In the genomic region with DNA sequence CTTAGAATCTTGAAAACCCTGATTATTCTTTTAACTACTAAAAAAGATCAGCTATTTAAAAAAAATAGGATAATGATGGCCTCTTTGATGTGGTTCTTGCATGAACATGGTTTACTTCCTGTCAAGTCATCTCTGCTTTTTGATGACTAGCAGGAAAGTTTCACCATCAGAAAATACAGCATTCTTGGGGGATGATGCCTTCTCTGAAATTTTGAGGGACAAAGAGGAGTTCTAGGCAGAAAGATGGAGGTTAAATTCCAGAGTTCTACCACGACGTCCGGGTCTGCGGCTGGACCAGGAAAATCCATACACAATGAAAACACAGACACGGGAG, we compare ENCODE assay signal across 13 cellular contexts.
DNase-seq lines count a peak whose midpoint lies in the region; ATAC-seq and TF ChIP-seq lines count a peak whose summit lies in the region.
"Had no signal": no experiment of that assay in that cellular context is flagged by ENCODE, and none has a peak within 500 bp of the region (broad histone marks: within the 10 kb centered on the region; RNA-seq: fewer than 3 reads in every experiment).

No MANE protein-coding gene starts in this region.

- CTCF ChIA-PET in HEK293T (lab: Yijun Ruan, JAX) = no interaction called here

- peaks cover 11% of the 10 kb centered on the region for H3K9me3 Mint-ChIP-seq in T-helper 2 cell treated with Interferon-gamma antibody and Interleukin-4, amounts not matched to agents 5 μg/mL and 100 μg/mL, for 36 hours
- H3K9me3 Mint-ChIP-seq: GM23338 had no signal

- no peak for TF ChIP-seq CTCF in epithelial cell of esophagus (IDR thresholded peaks at IDR 0.05; ENCODE audit: insufficient read depth, low read depth, low read length, missing control alignments)

- peak overlapping the region; percentile 61 for H3K4me3 Mint-ChIP-seq in T-helper 2 cell treated with Interferon-gamma antibody and Interleukin-4, amounts not matched to agents 5 μg/mL and 100 μg/mL, for 36 hours
- H3K4me3 Mint-ChIP-seq: GM23338, neural progenitor cell had no signal

- H3K27ac Mint-ChIP-seq in T-helper 2 cell treated with Interferon-gamma antibody and Interleukin-4, amounts not matched to agents 5 μg/mL and 100 μg/mL, for 36 hours = peak overlapping the region; percentile 79
- H3K27ac Mint-ChIP-seq: GM23338, neural progenitor cell had no signal

- H3K27me3 Mint-ChIP-seq in T-helper 2 cell treated with Interferon-gamma antibody and Interleukin-4, amounts not matched to agents 5 μg/mL and 100 μg/mL, for 36 hours (ENCODE audit: low read depth) = peaks cover 6% of the 10 kb centered on the region

- peaks cover 22% of the 10 kb centered on the region for H3K4me1 Mint-ChIP-seq in T-helper 2 cell treated with Interferon-gamma antibody and Interleukin-4, amounts not matched to agents 5 μg/mL and 100 μg/mL, for 36 hours (ENCODE audit: low read depth)

- no peak for ATAC-seq in HG02571 (IDR thresholded peaks at IDR 0.05; ENCODE audit: unreplicated experiment)
- ATAC-seq: GM23338 had no signal

- peak; percentile 21 for DNase-seq in A172 (ENCODE audit: low spot score)
- DNase-seq in COLO829 (ENCODE audit: low spot score) = peak; percentile 57
- no peak for DNase-seq in T-helper 2 cell treated with Interferon-gamma antibody and Interleukin-4, amounts not matched to agents 5 μg/mL and 100 μg/mL, for 36 hours (ENCODE audit: low spot score)
- DNase-seq in epithelial cell of esophagus (ENCODE audit: low read depth) = peak; percentile 35
- no peak for DNase-seq in HEK293T (ENCODE audit: extremely low spot score)
- DNase-seq in cardiac septum (ENCODE audit: low spot score) = no peak
- no peak for DNase-seq in NCI-H2081 (lab: John Stamatoyannopoulos, UW)
- DNase-seq: IMR-90, NCI-H2081 treated with DMSO at 0.1 percent for 48 hours, small intestine had no signal

- intact Hi-C loops in cardiac septum (cut with DNase I) = no loop called here

- POLR2A ChIA-PET in HEK293T (lab: Yijun Ruan, JAX) = no interaction called here

- no peak overlapping the region for H3K4me3 ChIP-seq in epithelial cell of esophagus (ENCODE audit: low read length)
- H3K4me3 ChIP-seq: GM23338, neural progenitor cell had no signal

- H3K36me3 Mint-ChIP-seq in T-helper 2 cell treated with Interferon-gamma antibody and Interleukin-4, amounts not matched to agents 5 μg/mL and 100 μg/mL, for 36 hours (ENCODE audit: low read depth) = peaks cover 7% of the 10 kb centered on the region

TF ChIP-seq in HEK293T, 16 proteins besides CTCF, POLR2A, EP300 and RAD21:
- TF ChIP-seq L3MBTL2 (conservative IDR thresholded peaks at IDR 0.05) = no peak
- TF ChIP-seq FOXM1 (IDR thresholded peaks at IDR 0.05; ENCODE audit: borderline replicate concordance) = no peak
- TF ChIP-seq FOXK2 (IDR thresholded peaks at IDR 0.05) = no peak
- TF ChIP-seq ZNF384 (IDR thresholded peaks at IDR 0.05) = no peak

Comparison
In these comparisons a context has a peak if more than half of its experiments do, and no peak if none do; other contexts are left out.
1. DNase-seq: peak in A172 (single experiment), COLO829 (single experiment) and epithelial cell of esophagus (single experiment); none in T-helper 2 cell treated with Interferon-gamma antibody and Interleukin-4, amounts not matched to agents 5 μg/mL and 100 μg/mL, for 36 hours (single experiment), HEK293T (single experiment), cardiac septum (single experiment) and NCI-H2081 (0 of 2).